37 cellular contexts compared by ENCODE assay signal in the genomic region with DNA sequence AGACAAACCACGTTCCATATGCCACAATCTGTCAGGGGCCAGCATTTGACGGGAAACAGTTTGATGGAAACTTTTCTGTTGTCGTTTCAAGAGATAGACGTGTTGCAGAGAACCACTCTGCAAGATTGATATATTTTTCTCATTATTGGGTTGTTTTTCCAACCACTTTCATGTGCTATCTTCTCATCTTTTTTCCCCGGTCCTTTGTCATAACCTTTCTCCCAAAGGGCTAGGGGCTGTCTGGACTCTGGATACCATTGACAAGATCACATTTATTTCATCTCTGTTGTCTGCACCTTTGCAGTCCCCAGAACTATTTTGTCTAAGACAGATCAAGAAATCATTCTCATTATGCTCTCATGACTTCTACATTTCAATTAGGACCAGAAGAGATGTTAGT.
"Had no signal": no experiment of that assay in that cellular context is flagged by ENCODE, and none has a peak within 500 bp of the region (broad histone marks: within the 10 kb centered on the region; RNA-seq: fewer than 3 reads in every experiment).

No MANE protein-coding gene starts in this region.

- H3K27me3 ChIP-seq: ascending aorta, body of pancreas, brain microvascular endothelial cell, breast epithelium, cardiac muscle cell had no signal

- H3K36me3 Mint-ChIP-seq: activated naive CD4-positive, alpha-beta T cell treated with anti-CD3 and anti-CD28 coated beads, Interleukin-2, amount 10 ng/mL, durations not matched to agents 7 days and 5 days; activated naive CD4-positive, alpha-beta T cell treated with anti-CD3 and anti-CD28 coated beads, Interleukin-2, amount 50 U/mL, for 24 hours; activated naive CD4-positive, alpha-beta T cell treated with anti-CD3 and anti-CD28 coated beads, Interleukin-2, amount 50 U/mL, for 72 hours; activated naive CD8-positive, alpha-beta T cell; activated naive CD8-positive, alpha-beta T cell treated with anti-CD3 and anti-CD28 coated beads for 36 hours; activated naive CD8-positive, alpha-beta T cell treated with anti-CD3 and anti-CD28 coated beads, Interleukin-2, amount 10 ng/mL, durations not matched to agents 7 days and 5 days; brain had no signal

- H3K4me3 ChIP-seq: adrenal gland, ascending aorta, body of pancreas, breast epithelium, cardiac muscle cell had no signal

- H3K9me3 ChIP-seq: adrenal gland, ascending aorta, body of pancreas, breast epithelium had no signal

- H3K9me3 Mint-ChIP-seq: activated naive CD4-positive, alpha-beta T cell treated with anti-CD3 and anti-CD28 coated beads, Interleukin-2, amount 10 ng/mL, durations not matched to agents 7 days and 5 days; activated naive CD8-positive, alpha-beta T cell treated with anti-CD3 and anti-CD28 coated beads, Interleukin-2, amount 50 U/mL, for 24 hours; activated T-cell treated with anti-CD3 and anti-CD28 coated beads, Interleukin-2, amount 50 U/mL, for 24 hours; activated T-helper 1 cell treated with anti-CD3 and anti-CD28 coated beads, Interleukin-12 subunit alpha, Interleukin-12 subunit beta, Interleukin-2, Interleukin-4 antibody, amounts not matched to agents 30 ng/mL and 10 ng/mL and 1 ng/mL, durations not matched to agents 14 hours and 24 hours and 36 hours; activated T-helper 2 cell treated with anti-CD3 and anti-CD28 coated beads, Interferon-gamma antibody, Interleukin-2, Interleukin-4, amounts not matched to agents 10 μg/mL and 5 μg/mL and 100 μg/mL, durations not matched to agents 14 hours and 24 hours and 36 hours had no signal

- H3K27ac ChIP-seq: adrenal gland, ascending aorta, body of pancreas, brain microvascular endothelial cell, breast epithelium, cardiac muscle cell had no signal

- H3K4me3 Mint-ChIP-seq: activated naive CD4-positive, alpha-beta T cell treated with anti-CD3 and anti-CD28 coated beads for 36 hours; activated naive CD4-positive, alpha-beta T cell treated with anti-CD3 and anti-CD28 coated beads, Interleukin-2, amount 10 ng/mL, durations not matched to agents 7 days and 5 days; activated naive CD4-positive, alpha-beta T cell treated with anti-CD3 and anti-CD28 coated beads, Interleukin-2, amount 50 U/mL, for 24 hours; activated naive CD8-positive, alpha-beta T cell; activated naive CD8-positive, alpha-beta T cell treated with anti-CD3 and anti-CD28 coated beads for 36 hours; activated naive CD8-positive, alpha-beta T cell treated with anti-CD3 and anti-CD28 coated beads, Interleukin-2, amount 10 ng/mL, durations not matched to agents 7 days and 5 days; activated naive CD8-positive, alpha-beta T cell treated with anti-CD3 and anti-CD28 coated beads, Interleukin-2, amount 50 U/mL, for 24 hours; activated T-cell treated with anti-CD3 and anti-CD28 coated beads, Interleukin-2, amount 50 U/mL, for 24 hours; activated T-cell treated with anti-CD3 and anti-CD28 coated beads, Interleukin-2, amount 50 U/mL, for 4 hours; activated T-cell treated with anti-CD3 and anti-CD28 coated beads, Interleukin-2, amount 50 U/mL, for 72 hours; activated T-helper 1 cell treated with anti-CD3 and anti-CD28 coated beads, Interleukin-12 subunit alpha, Interleukin-12 subunit beta, Interleukin-2, Interleukin-4 antibody, amounts not matched to agents 30 ng/mL and 10 ng/mL and 1 ng/mL, durations not matched to agents 14 hours and 24 hours and 36 hours; activated T-helper 17 cell treated with anti-CD3 and anti-CD28 coated beads, Interleukin-2, amount 50 U/mL, for 72 hours; brain; central memory CD8-positive, alpha-beta T cell had no signal

- ATAC-seq: activated naive CD4-positive, alpha-beta T cell treated with anti-CD3 and anti-CD28 coated beads, Interleukin-2, amount 50 U/mL, for 72 hours; activated naive CD8-positive, alpha-beta T cell treated with anti-CD3 and anti-CD28 coated beads, Interleukin-2, amount 50 U/mL, for 24 hours; activated T-cell treated with anti-CD3 and anti-CD28 coated beads, Interleukin-2, amount 50 U/mL, for 4 hours; activated T-cell treated with anti-CD3 and anti-CD28 coated beads, Interleukin-2, amount 50 U/mL, for 72 hours; activated T-helper 17 cell treated with anti-CD3 and anti-CD28 coated beads, Interleukin-2, amount 50 U/mL, for 72 hours; body of pancreas had no signal

- H3K4me1 ChIP-seq: adrenal gland, ascending aorta, body of pancreas, breast epithelium had no signal

- H3K36me3 ChIP-seq: adrenal gland, ascending aorta, brain microvascular endothelial cell, breast epithelium, cardiac muscle cell had no signal

- DNase-seq: activated effector memory CD4-positive, alpha-beta T cell treated with anti-CD3 and anti-CD28 coated beads, Interleukin-2, amount 50 U/mL, for 16 hours; activated effector memory CD4-positive, alpha-beta T cell treated with Interleukin-2 at 50 U/mL for 16 hours; activated gamma-delta T cell; activated gamma-delta T cell treated with Interleukin-2 at 50 U/mL for 16 hours; activated naive CD4-positive, alpha-beta T cell; activated naive CD4-positive, alpha-beta T cell treated with anti-CD3 and anti-CD28 coated beads for 36 hours; activated naive CD4-positive, alpha-beta T cell treated with anti-CD3 and anti-CD28 coated beads, Interleukin-2, amount 10 ng/mL, durations not matched to agents 7 days and 5 days; activated naive CD4-positive, alpha-beta T cell treated with anti-CD3 and anti-CD28 coated beads, Interleukin-2, amount 50 U/mL, for 16 hours; activated naive CD4-positive, alpha-beta T cell treated with Interleukin-2 at 50 U/mL for 16 hours; activated naive CD8-positive, alpha-beta T cell treated with anti-CD3 and anti-CD28 coated beads for 36 hours; activated naive CD8-positive, alpha-beta T cell treated with anti-CD3 and anti-CD28 coated beads, Interleukin-2, amount 10 ng/mL, durations not matched to agents 7 days and 5 days; activated naive CD8-positive, alpha-beta T cell treated with anti-CD3 and anti-CD28 coated beads, Interleukin-2, amount 50 U/mL, for 24 hours; activated T-cell treated with anti-CD3 and anti-CD28 coated beads, Interleukin-2, amount 50 U/mL, for 24 hours; activated T-cell treated with anti-CD3 and anti-CD28 coated beads, Interleukin-2, amount 50 U/mL, for 4 hours; activated T-cell treated with anti-CD3 and anti-CD28 coated beads, Interleukin-2, amount 50 U/mL, for 48 hours; activated T-cell treated with anti-CD3 and anti-CD28 coated beads, Interleukin-2, amount 50 U/mL, for 72 hours; adrenal gland; amniotic stem cell; amygdala; anterior cingulate cortex; aorta; body of pancreas; brain microvascular endothelial cell; caudate nucleus; central memory CD4-positive, alpha-beta T cell; cerebellar nuclear complex had no signal

- H3K27me3 Mint-ChIP-seq: activated naive CD4-positive, alpha-beta T cell treated with anti-CD3 and anti-CD28 coated beads, Interleukin-2, amount 10 ng/mL, durations not matched to agents 7 days and 5 days; activated naive CD8-positive, alpha-beta T cell treated with anti-CD3 and anti-CD28 coated beads, Interleukin-2, amount 10 ng/mL, durations not matched to agents 7 days and 5 days; brain had no signal

- H3K27ac Mint-ChIP-seq: activated naive CD4-positive, alpha-beta T cell treated with anti-CD3 and anti-CD28 coated beads for 36 hours; activated naive CD4-positive, alpha-beta T cell treated with anti-CD3 and anti-CD28 coated beads, Interleukin-2, amount 10 ng/mL, durations not matched to agents 7 days and 5 days; activated naive CD4-positive, alpha-beta T cell treated with anti-CD3 and anti-CD28 coated beads, Interleukin-2, amount 50 U/mL, for 24 hours; activated naive CD4-positive, alpha-beta T cell treated with anti-CD3 and anti-CD28 coated beads, Interleukin-2, amount 50 U/mL, for 72 hours; activated naive CD8-positive, alpha-beta T cell; activated naive CD8-positive, alpha-beta T cell treated with anti-CD3 and anti-CD28 coated beads for 36 hours; activated naive CD8-positive, alpha-beta T cell treated with anti-CD3 and anti-CD28 coated beads, Interleukin-2, amount 10 ng/mL, durations not matched to agents 7 days and 5 days; activated naive CD8-positive, alpha-beta T cell treated with anti-CD3 and anti-CD28 coated beads, Interleukin-2, amount 50 U/mL, for 24 hours; activated T-cell treated with anti-CD3 and anti-CD28 coated beads, Interleukin-2, amount 50 U/mL, for 24 hours; activated T-cell treated with anti-CD3 and anti-CD28 coated beads, Interleukin-2, amount 50 U/mL, for 72 hours; activated T-helper 1 cell treated with anti-CD3 and anti-CD28 coated beads, Interleukin-12 subunit alpha, Interleukin-12 subunit beta, Interleukin-2, Interleukin-4 antibody, amounts not matched to agents 30 ng/mL and 10 ng/mL and 1 ng/mL, durations not matched to agents 14 hours and 24 hours and 36 hours; activated T-helper 17 cell treated with anti-CD3 and anti-CD28 coated beads, Interleukin-2, amount 50 U/mL, for 72 hours; activated T-helper 2 cell treated with anti-CD3 and anti-CD28 coated beads, Interferon-gamma antibody, Interleukin-2, Interleukin-4, amounts not matched to agents 10 μg/mL and 5 μg/mL and 100 μg/mL, durations not matched to agents 14 hours and 24 hours and 36 hours; brain had no signal

- H3K4me1 Mint-ChIP-seq: activated naive CD4-positive, alpha-beta T cell treated with anti-CD3 and anti-CD28 coated beads, Interleukin-2, amount 10 ng/mL, durations not matched to agents 7 days and 5 days; activated naive CD4-positive, alpha-beta T cell treated with anti-CD3 and anti-CD28 coated beads, Interleukin-2, amount 50 U/mL, for 24 hours; activated naive CD8-positive, alpha-beta T cell treated with anti-CD3 and anti-CD28 coated beads for 36 hours; activated naive CD8-positive, alpha-beta T cell treated with anti-CD3 and anti-CD28 coated beads, Interleukin-2, amount 10 ng/mL, durations not matched to agents 7 days and 5 days; activated naive CD8-positive, alpha-beta T cell treated with anti-CD3 and anti-CD28 coated beads, Interleukin-2, amount 50 U/mL, for 24 hours; activated T-helper 17 cell treated with anti-CD3 and anti-CD28 coated beads, Interleukin-2, amount 50 U/mL, for 72 hours; brain; central memory CD8-positive, alpha-beta T cell had no signal
